19 cellular contexts compared by ENCODE assay signal in the genomic region with DNA sequence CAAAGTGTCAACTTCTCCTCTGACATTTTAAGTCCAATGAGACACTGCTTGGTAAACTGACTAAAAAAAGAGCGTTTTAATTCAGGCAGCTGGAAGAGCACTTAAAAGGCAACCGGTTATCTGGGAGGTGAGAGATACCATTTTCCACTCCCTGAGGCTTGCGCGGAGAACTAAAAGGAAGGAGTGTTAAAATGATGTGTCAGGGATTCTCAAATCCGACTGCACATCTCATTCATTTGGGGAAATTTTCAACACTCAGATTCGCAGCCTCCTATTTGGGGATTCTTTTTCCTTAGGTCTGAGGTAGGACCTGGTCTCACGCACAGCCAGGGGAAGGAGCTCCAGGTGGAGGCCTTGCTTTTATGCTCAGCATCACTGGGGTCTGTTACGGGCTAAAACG.
DNase-seq lines count a peak whose midpoint lies in the region; ATAC-seq, FAIRE-seq and TF ChIP-seq lines count a peak whose summit lies in the region.
"Had no signal": no experiment of that assay in that cellular context is flagged by ENCODE, and none has a peak within 500 bp of the region (broad histone marks: within the 10 kb centered on the region; RNA-seq: fewer than 3 reads in every experiment).

No MANE protein-coding gene starts in this region.

- H4K20me1 ChIP-seq in HepG2 (ENCODE audit: insufficient read depth, low read length), result no peaks in the 10 kb centered on the region
- no peaks in the 10 kb centered on the region for H4K20me1 ChIP-seq in OCI-LY7 (ENCODE audit: insufficient read depth, low read length)
- H4K20me1 ChIP-seq: BLaER1 treated with 17β-estradiol and CSF1 and Interleukin-3, amounts not matched to agents 10 nM and 100 nM had no signal

- H3K4me3 Mint-ChIP-seq in stimulated activated naive B cell treated with anti-CD40 and anti-IgM and Interleukin-4, amounts not matched to agents 10 μg/mL and 1 μg/mL and 100 μg/mL, for 72 hours, result no peak overlapping the region
- H3K4me3 Mint-ChIP-seq: CD4-positive, CD25-positive, alpha-beta regulatory T cell had no signal

- TF ChIP-seq CTCF in HepG2 (CRISPR knock-in tag; IDR thresholded peaks at IDR 0.05), result no peak
- TF ChIP-seq CTCF in right lobe of liver (IDR thresholded peaks at IDR 0.05), result no peak
- TF ChIP-seq CTCF in colonic mucosa (IDR thresholded peaks at IDR 0.05), result no peak
- TF ChIP-seq CTCF in OCI-LY7 (conservative IDR thresholded peaks at IDR 0.05; ENCODE audit: low read length), result no peak

- FAIRE-seq in HepG2 (lab: Jason Lieb, UNC), result no peak
- FAIRE-seq: D721Med, G401.6, GM12891 had no signal

- H2BK120ac ChIP-seq in mesenchymal stem cell (ENCODE audit: low read depth, low read length), result no peak overlapping the region

- H2BK12ac ChIP-seq in mesenchymal stem cell (ENCODE audit: low read length in 2 of 2), result no peak overlapping the region

- CTCF ChIA-PET in HepG2 (lab: Yijun Ruan, JAX; ENCODE audit: low intra/inter-chr PET ratio, low total read pairs) (no interaction called here), OCI-LY7 (lab: Charles Lee; ENCODE audit: unreplicated experiment) (interaction anchor here (0.5 kb wide), 1 partner anchor 273 kb away, joined by 3 read pairs; no protein-coding TSS in a partner anchor)

- H3K27ac ChIP-seq in HepG2 (ENCODE audit: extremely low read length, insufficient read depth, low read length) (peak overlapping the region; percentile 78), right lobe of liver (peak overlapping the region in 1 of 3 donors; percentile 26), colonic mucosa (peak overlapping the region; percentile 83), mesenchymal stem cell (ENCODE audit: low read length, poor library complexity, severe bottlenecking) (peak overlapping the region; percentile 60), OCI-LY7 (ENCODE audit: low read depth, low read length, poor library complexity, severe bottlenecking) (no peak overlapping the region)
- H3K27ac ChIP-seq: BLaER1 treated with 17β-estradiol and CSF1 and Interleukin-3, amounts not matched to agents 10 nM and 100 nM; GM23248; HL-60 had no signal

- ATAC-seq in HepG2 (peak; percentile 11; the same call in 2 of the 3 replicates), right lobe of liver (no peak)
- ATAC-seq in stimulated activated naive B cell treated with anti-CD40 and anti-IgM and Interleukin-4, amounts not matched to agents 10 μg/mL and 1 μg/mL and 100 μg/mL, for 72 hours (replicated peaks), result no peak

- WGBS in HepG2 (ENCODE audit: low lambda C conversion rate), result 53% methylated on average over 9 of the region's 9 CpGs
- WGBS in right lobe of liver (ENCODE audit: insufficient coverage, low coverage, low lambda C conversion rate, missing lambda C conversion rate), result 77% methylated on average over 9 of the region's 9 CpGs
- 95% methylated on average over 9 of the region's 9 CpGs for WGBS in mesenchymal stem cell

- H4K91ac ChIP-seq in mesenchymal stem cell (ENCODE audit: low read length), result no peak overlapping the region

- no peak overlapping the region for H4K8ac ChIP-seq in mesenchymal stem cell (ENCODE audit: low read length)

- in situ Hi-C loops in HepG2 (cut with HindIII; ENCODE audit: extremely low pct_ligation_motif_present, low pct_unique_long_range_greater_than_20kb), result loop anchor here (10.0 kb wide), 1 partner anchor 286 kb away; the partner anchor contains the start of gene APP

- no peak for TF ChIP-seq EP300 in HepG2 (IDR thresholded peaks at IDR 0.05; ENCODE audit: low read depth in 2 of 2, low read length in 2 of 2)
- no peak for TF ChIP-seq EP300 in HepG2 (CRISPR knock-in tag; IDR thresholded peaks at IDR 0.05; ENCODE audit: borderline replicate concordance)

- H3K4ac ChIP-seq in mesenchymal stem cell (ENCODE audit: low read depth in 1 of 2, low read length in 2 of 2), result no peak overlapping the region

- no peaks in the 10 kb centered on the region for H3K9me3 Mint-ChIP-seq in stimulated activated naive B cell treated with anti-CD40 and anti-IgM and Interleukin-4, amounts not matched to agents 10 μg/mL and 1 μg/mL and 100 μg/mL, for 72 hours
- H3K9me3 Mint-ChIP-seq: CD4-positive, CD25-positive, alpha-beta regulatory T cell had no signal

- DNase-seq in HepG2 (ENCODE audit: low spot score), result no peak
- no peak for DNase-seq in right lobe of liver
- no peak for DNase-seq in colonic mucosa
- DNase-seq in mesenchymal stem cell, result no peak
- DNase-seq in OCI-LY7 (ENCODE audit: low spot score), result no peak
- DNase-seq in NCI-H82 treated with DMSO at 0.1 percent for 48 hours (lab: John Stamatoyannopoulos, UW; ENCODE audit: unreplicated experiment), result no peak
- no peak for DNase-seq in stimulated activated naive B cell treated with anti-CD40 and anti-IgM and Interleukin-4, amounts not matched to agents 10 μg/mL and 1 μg/mL and 100 μg/mL, for 72 hours
- DNase-seq: 8988T; CD4-positive, CD25-positive, alpha-beta regulatory T cell; DMS153; DMS79 treated with DMSO at 0.1 percent for 48 hours; EL; GM23248; H7 had no signal

- no peaks in the 10 kb centered on the region for H3K9me3 ChIP-seq in HepG2 (ENCODE audit: low read length)
- H3K9me3 ChIP-seq in right lobe of liver, result no peaks in the 10 kb centered on the region
- H3K9me3 ChIP-seq in colonic mucosa, result no peaks in the 10 kb centered on the region
- no peaks in the 10 kb centered on the region for H3K9me3 ChIP-seq in mesenchymal stem cell (ENCODE audit: control insufficient read depth, low read length)
- no peaks in the 10 kb centered on the region for H3K9me3 ChIP-seq in OCI-LY7 (ENCODE audit: low read length)

- H3K9ac ChIP-seq in HepG2 (ENCODE audit: insufficient read depth, low read depth, low read length) (0 out of 2 replicates have a peak overlapping the region, but pooled peaks have one; percentile 5), colonic mucosa (ENCODE audit: low read depth in 2 of 2, low read length in 2 of 2) (peak overlapping the region in 1 of 2 donors; percentile 15), mesenchymal stem cell (ENCODE audit: low read length) (no peak overlapping the region)
- H3K9ac ChIP-seq: BLaER1 treated with 17β-estradiol and CSF1 and Interleukin-3, amounts not matched to agents 10 nM and 100 nM; GM23248 had no signal

- H3K4me3 ChIP-seq in HepG2 (replicated peaks in 1 of 3; ENCODE audit: insufficient read depth in 1 of 3, low read depth in 2 of 3, low read length in 3 of 3) (no peak overlapping the region), right lobe of liver (no peak overlapping the region), colonic mucosa (no peak overlapping the region), mesenchymal stem cell (ENCODE audit: insufficient read depth in 1 of 2, low read depth in 1 of 2, low read length in 2 of 2) (no peak overlapping the region), OCI-LY7 (ENCODE audit: low read depth, low read length, poor library complexity, severe bottlenecking) (no peak overlapping the region)
- H3K4me3 ChIP-seq: BLaER1 treated with 17β-estradiol and CSF1 and Interleukin-3, amounts not matched to agents 10 nM and 100 nM; GM23248 had no signal

- no peak overlapping the region for H2AFZ ChIP-seq in HepG2 (ENCODE audit: low read length)
- H2AFZ ChIP-seq in mesenchymal stem cell (ENCODE audit: low read depth, low read length), result no peak overlapping the region
- no peak overlapping the region for H2AFZ ChIP-seq in OCI-LY7 (ENCODE audit: low read length)
- H2AFZ ChIP-seq: GM23248 had no signal

- H3K27me3 Mint-ChIP-seq in stimulated activated naive B cell treated with anti-CD40 and anti-IgM and Interleukin-4, amounts not matched to agents 10 μg/mL and 1 μg/mL and 100 μg/mL, for 72 hours, result no peaks in the 10 kb centered on the region
- H3K27me3 Mint-ChIP-seq: CD4-positive, CD25-positive, alpha-beta regulatory T cell had no signal

- H3K27ac Mint-ChIP-seq in stimulated activated naive B cell treated with anti-CD40 and anti-IgM and Interleukin-4, amounts not matched to agents 10 μg/mL and 1 μg/mL and 100 μg/mL, for 72 hours, result no peak overlapping the region
- H3K27ac Mint-ChIP-seq: CD4-positive, CD25-positive, alpha-beta regulatory T cell had no signal

- H3K4me2 ChIP-seq in HepG2 (ENCODE audit: low read depth, low read length) (0 out of 2 replicates have a peak overlapping the region, but pooled peaks have one; percentile 4), mesenchymal stem cell (ENCODE audit: low read length, poor library complexity, severe bottlenecking) (no peak overlapping the region), OCI-LY7 (ENCODE audit: low read length) (no peak overlapping the region)
- H3K4me2 ChIP-seq: BLaER1 treated with 17β-estradiol and CSF1 and Interleukin-3, amounts not matched to agents 10 nM and 100 nM had no signal

- H3K36me3 ChIP-seq in HepG2 (replicated peaks in 1 of 2; ENCODE audit: control insufficient read depth in 1 of 2, insufficient read depth in 2 of 2, low read length in 2 of 2) (0 out of 5 replicates have a peak, but pooled peaks cover 2 to 4% of the 10 kb centered on the region in 2 experiments), right lobe of liver (peaks cover 0 to 6% (median 0%) of the 10 kb centered on the region in 4 donors), colonic mucosa (no peaks in the 10 kb centered on the region), mesenchymal stem cell (ENCODE audit: control insufficient read depth in 1 of 2, insufficient read depth in 2 of 2, low read depth in 1 of 2, low read length in 2 of 2) (peaks cover 22 to 92% of the 10 kb centered on the region in 2 experiments), OCI-LY7 (ENCODE audit: insufficient read depth, low read length) (no peaks in the 10 kb centered on the region)

- H3K9me2 ChIP-seq in OCI-LY7 (ENCODE audit: insufficient read depth, low read length), result no peaks in the 10 kb centered on the region

- peaks cover 24% of the 10 kb centered on the region for H3K79me1 ChIP-seq in mesenchymal stem cell (replicated peaks; ENCODE audit: low read length, poor library complexity, severe bottlenecking)

- H3K14ac ChIP-seq in mesenchymal stem cell (ENCODE audit: low read length in 2 of 2), result no peak overlapping the region

- intact Hi-C loops in HepG2 (cut with micrococcal nuclease; ENCODE audit: unreplicated experiment) (no loop called here), right lobe of liver (cut with DNase I) (loop anchor here in 1 of 2 donors (10.0 kb wide), 1 partner anchor 286 kb away; the partner anchor contains the start of gene APP), colonic mucosa (cut with DNase I) (loop anchor here (10.0 kb wide), 1 partner anchor 106 kb away; no protein-coding TSS in a partner anchor), OCI-LY7 (cut with micrococcal nuclease; ENCODE audit: unreplicated experiment) (loop anchor here (10.0 kb wide), 1 partner anchor 546 kb away; no protein-coding TSS in a partner anchor)

- no peak overlapping the region for H2BK5ac ChIP-seq in mesenchymal stem cell (ENCODE audit: low read depth, low read length, poor library complexity, severe bottlenecking)

- TF ChIP-seq RAD21 in HepG2 (CRISPR knock-in tag; IDR thresholded peaks at IDR 0.05), result no peak

- TF ChIP-seq POLR2A in HepG2 (IDR thresholded peaks at IDR 0.05; ENCODE audit: insufficient read depth in 1 of 2, low read depth in 2 of 2, low read length in 2 of 2), result no peak
- no peak for TF ChIP-seq POLR2A in right lobe of liver (IDR thresholded peaks at IDR 0.05)

- H3K36me3 Mint-ChIP-seq in stimulated activated naive B cell treated with anti-CD40 and anti-IgM and Interleukin-4, amounts not matched to agents 10 μg/mL and 1 μg/mL and 100 μg/mL, for 72 hours, result peaks cover 24 to 42% of the 10 kb centered on the region in 2 donors

- H3K18ac ChIP-seq in mesenchymal stem cell (ENCODE audit: low read depth in 1 of 2, low read length in 2 of 2), result no peak overlapping the region

- H3K27me3 ChIP-seq in HepG2 (ENCODE audit: control insufficient read depth in 1 of 2, insufficient read depth in 2 of 2, low read length in 2 of 2) (no peaks in the 10 kb centered on the region), right lobe of liver (no peaks in the 10 kb centered on the region), colonic mucosa (no peaks in the 10 kb centered on the region), mesenchymal stem cell (ENCODE audit: control insufficient read depth in 1 of 2, insufficient read depth in 1 of 2, low read length in 2 of 2) (no peaks in the 10 kb centered on the region)
- H3K27me3 ChIP-seq: BLaER1 treated with 17β-estradiol and CSF1 and Interleukin-3, amounts not matched to agents 10 nM and 100 nM had no signal

- H3K79me2 ChIP-seq in HepG2 (ENCODE audit: insufficient read depth, low read length), result no peaks in the 10 kb centered on the region
- H3K79me2 ChIP-seq in OCI-LY7 (ENCODE audit: insufficient read depth, low read depth, low read length), result no peaks in the 10 kb centered on the region

- BruUV-seq in HepG2 (replicated peaks; lab: Mats Ljungman, UMichigan) (no TSS peak), OCI-LY7 (replicated peaks; lab: Mats Ljungman, UMichigan) (no TSS peak)

- peaks cover 0 to 5% of the 10 kb centered on the region in 2 donors for H3K4me1 Mint-ChIP-seq in stimulated activated naive B cell treated with anti-CD40 and anti-IgM and Interleukin-4, amounts not matched to agents 10 μg/mL and 1 μg/mL and 100 μg/mL, for 72 hours

- H3K23ac ChIP-seq in mesenchymal stem cell (ENCODE audit: low read length in 2 of 2), result no peak overlapping the region

- H3K4me1 ChIP-seq in HepG2 (ENCODE audit: insufficient read depth, low read length), result peaks cover 47% of the 10 kb centered on the region
- H3K4me1 ChIP-seq in right lobe of liver, result peaks cover 0 to 22% (median 9%) of the 10 kb centered on the region in 4 donors
- peaks cover 6% of the 10 kb centered on the region for H3K4me1 ChIP-seq in colonic mucosa
- H3K4me1 ChIP-seq in mesenchymal stem cell (ENCODE audit: control insufficient read depth, insufficient read depth, low read depth, low read length), result peaks cover 21% of the 10 kb centered on the region
- no peaks in the 10 kb centered on the region for H3K4me1 ChIP-seq in OCI-LY7 (ENCODE audit: insufficient read depth, low read length, poor library complexity, severe bottlenecking)

- POLR2A ChIA-PET in HepG2 (lab: Yijun Ruan, JAX) (no interaction called here), OCI-LY7 (lab: Charles Lee) (no interaction called here)

- H2AK5ac ChIP-seq in mesenchymal stem cell (ENCODE audit: low read length, severe bottlenecking), result peak overlapping the region; percentile 43

- H2BK15ac ChIP-seq in mesenchymal stem cell (ENCODE audit: low read depth, poor library complexity, severe bottlenecking), result no peak overlapping the region
